9 cellular contexts compared by ENCODE assay signal in genomic region chr6:169188051-169188863, GRCh38.
DNase-seq lines count a peak whose midpoint lies in the region; ATAC-seq and TF ChIP-seq lines count a peak whose summit lies in the region.
"Had no signal": no experiment of that assay in that cellular context is flagged by ENCODE, and none has a peak within 500 bp of the region (broad histone marks: within the 10 kb centered on the region; RNA-seq: fewer than 3 reads in every experiment).

No MANE protein-coding gene starts in this region.

- H3K36me3 ChIP-seq in H7 (replicated peaks; ENCODE audit: control insufficient read depth, insufficient read depth, low read length): no peaks in the 10 kb centered on the region

- H3K4me3 ChIP-seq in AG10803 (ENCODE audit: low read length) (no peak overlapping the region), H7 (ENCODE audit: insufficient read depth, low read depth, low read length) (no peak overlapping the region)

- H3K4me3 Mint-ChIP-seq in activated CD8-positive, alpha-beta T cell treated with anti-CD3 and anti-CD28 coated beads, Interleukin-2, amount 10 ng/mL, durations not matched to agents 7 days and 5 days: no peak overlapping the region

- CTCF ChIA-PET in activated CD8-positive, alpha-beta T cell treated with anti-CD3 and anti-CD28 coated beads, Interleukin-2, amount 10 ng/mL, durations not matched to agents 7 days and 5 days (lab: Charles Lee): interaction anchor here (1.4 kb wide), 1 partner anchor 25 kb away, joined by 3 read pairs; no protein-coding TSS in a partner anchor

- no peaks in the 10 kb centered on the region for H3K9me3 Mint-ChIP-seq in activated CD8-positive, alpha-beta T cell treated with anti-CD3 and anti-CD28 coated beads, Interleukin-2, amount 10 ng/mL, durations not matched to agents 7 days and 5 days (ENCODE audit: insufficient read depth)

- H3K27me3 Mint-ChIP-seq in activated CD8-positive, alpha-beta T cell treated with anti-CD3 and anti-CD28 coated beads, Interleukin-2, amount 10 ng/mL, durations not matched to agents 7 days and 5 days (ENCODE audit: low read depth): no peaks in the 10 kb centered on the region

- H3K27me3 ChIP-seq in H7 (ENCODE audit: control insufficient read depth, insufficient read depth, low read length): no peaks in the 10 kb centered on the region

- H3K4me1 Mint-ChIP-seq in activated CD8-positive, alpha-beta T cell treated with anti-CD3 and anti-CD28 coated beads, Interleukin-2, amount 10 ng/mL, durations not matched to agents 7 days and 5 days (ENCODE audit: low read depth): peaks cover 9% of the 10 kb centered on the region

- peak; percentile 51 for ATAC-seq in activated CD8-positive, alpha-beta T cell treated with anti-CD3 and anti-CD28 coated beads, Interleukin-2, amount 10 ng/mL, durations not matched to agents 7 days and 5 days
- ATAC-seq in HG03097 (IDR thresholded peaks at IDR 0.05; ENCODE audit: low FRiP score, unreplicated experiment): no peak

- peak; percentile 87 for DNase-seq in AG10803 (ENCODE audit: low read depth)
- DNase-seq in H7: peak; percentile 30
- DNase-seq in activated CD8-positive, alpha-beta T cell treated with anti-CD3 and anti-CD28 coated beads, Interleukin-2, amount 10 ng/mL, durations not matched to agents 7 days and 5 days: peak; percentile 38
- DNase-seq in iris pigment epithelial cell (ENCODE audit: low read depth): peak; percentile 95
- DNase-seq in NCI-H187 treated with DMSO at 0.1 percent for 48 hours (lab: John Stamatoyannopoulos, UW): no peak
- DNase-seq in activated gamma-delta T cell (lab: John Stamatoyannopoulos, UW): no peak
- no peak for DNase-seq in KG1 (lab: John Stamatoyannopoulos, UW)
- DNase-seq: activated effector memory CD4-positive, alpha-beta T cell treated with anti-CD3 and anti-CD28 coated beads, Interleukin-2, amount 50 U/mL, for 16 hours had no signal

- POLR2A ChIA-PET in activated CD8-positive, alpha-beta T cell treated with anti-CD3 and anti-CD28 coated beads, Interleukin-2, amount 10 ng/mL, durations not matched to agents 7 days and 5 days (lab: Charles Lee): interaction anchor here (0.8 kb wide), 1 partner anchor 26 kb away, joined by 3 read pairs; no protein-coding TSS in a partner anchor

- no peak for TF ChIP-seq CTCF in AG10803 (conservative IDR thresholded peaks at IDR 0.05; ENCODE audit: low read length)

- H3K36me3 Mint-ChIP-seq in activated CD8-positive, alpha-beta T cell treated with anti-CD3 and anti-CD28 coated beads, Interleukin-2, amount 10 ng/mL, durations not matched to agents 7 days and 5 days (ENCODE audit: low read depth): no peaks in the 10 kb centered on the region

- H3K27ac Mint-ChIP-seq in activated CD8-positive, alpha-beta T cell treated with anti-CD3 and anti-CD28 coated beads, Interleukin-2, amount 10 ng/mL, durations not matched to agents 7 days and 5 days: no peak overlapping the region

Comparison
In these comparisons a context has a peak if more than half of its experiments do, and no peak if none do; other contexts are left out.
1. DNase-seq: peak in AG10803 (single experiment), H7 (single experiment), activated CD8-positive, alpha-beta T cell treated with anti-CD3 and anti-CD28 coated beads, Interleukin-2, amount 10 ng/mL, durations not matched to agents 7 days and 5 days (single experiment) and iris pigment epithelial cell (single experiment); none in NCI-H187 treated with DMSO at 0.1 percent for 48 hours (single experiment), activated gamma-delta T cell (single experiment) and KG1 (single experiment).